In genomic region chr3:47379488-47379899, GRCh38 we compare ENCODE assay signal across 8 cellular contexts. TPM values are rescaled to one million over a fixed set of nuclear protein-coding genes. Genes with fewer than 3 reads are reported as not detected.
DNase-seq lines count a peak whose midpoint lies in the region; ATAC-seq, FAIRE-seq and TF ChIP-seq lines count a peak whose summit lies in the region.

No MANE protein-coding gene starts in this region.

- no peak overlapping the region for H2AFZ ChIP-seq in keratinocyte (ENCODE audit: control insufficient read depth, low read length)

- POLR2A ChIA-PET in GM10248 (lab: Yijun Ruan, JAX), result no interaction called here

- no peak for DNase-seq in activated CD4-positive, alpha-beta T cell treated with anti-CD3 and anti-CD28 coated beads, Interleukin-2, amount 10 ng/mL, durations not matched to agents 24 days and 14 days
- no peak for DNase-seq in activated CD4-positive, alpha-beta T cell treated with anti-CD3 and anti-CD28 coated beads for 48 hours
- DNase-seq in activated naive CD4-positive, alpha-beta T cell treated with anti-CD3 and anti-CD28 coated beads, Interleukin-2, amount 50 U/mL, for 72 hours (ENCODE audit: low spot score in 2 of 2), result no peak
- DNase-seq in keratinocyte (ENCODE audit: low read depth, low spot score), result no peak
- DNase-seq in GM10248 (ENCODE audit: extremely low spot score), result no peak
- DNase-seq in activated CD8-positive, alpha-beta memory T cell treated with anti-CD3 and anti-CD28 coated beads, Interleukin-2, amount 50 U/mL, for 4 hours, result no peak

- dilution Hi-C loops in keratinocyte (cut with MboI; ENCODE audit: extremely low pct_ligation_motif_present, low sequenced_read_pairs), result no loop called here

- H3K27ac ChIP-seq in keratinocyte (ENCODE audit: control insufficient read depth, insufficient read depth, low read length) (peak overlapping the region; percentile 99), stomach smooth muscle (ENCODE audit: low read length) (no peak overlapping the region)

- no peaks in the 10 kb centered on the region for H4K20me1 ChIP-seq in keratinocyte (ENCODE audit: control insufficient read depth, extremely low read depth, insufficient read depth, low read length)

- peak overlapping the region; percentile 100 for H3K27ac Mint-ChIP-seq in activated CD4-positive, alpha-beta T cell treated with anti-CD3 and anti-CD28 coated beads, Interleukin-2, amount 10 ng/mL, durations not matched to agents 24 days and 14 days
- peak overlapping the region; percentile 96 to 100 for H3K27ac Mint-ChIP-seq in activated naive CD4-positive, alpha-beta T cell treated with anti-CD3 and anti-CD28 coated beads, Interleukin-2, amount 50 U/mL, for 72 hours

- no peak for FAIRE-seq in keratinocyte (lab: Jason Lieb, UNC)

- H3K4me3 ChIP-seq in keratinocyte (ENCODE audit: control insufficient read depth in 2 of 3, extremely low read depth in 1 of 3, insufficient read depth in 2 of 3, low read depth in 1 of 3, low read length in 3 of 3), result peak overlapping the region; percentile 84 to 93 (median 90)
- H3K4me3 ChIP-seq in stomach smooth muscle (ENCODE audit: low read length in 2 of 2), result peak overlapping the region; percentile 76 to 95

- H3K9me3 ChIP-seq in keratinocyte (ENCODE audit: control insufficient read depth, low read depth, low read length), result no peaks in the 10 kb centered on the region
- H3K9me3 ChIP-seq in stomach smooth muscle (ENCODE audit: control insufficient read depth in 2 of 2, low read length in 2 of 2), result no peaks in the 10 kb centered on the region

- H3K27me3 Mint-ChIP-seq in activated CD4-positive, alpha-beta T cell treated with anti-CD3 and anti-CD28 coated beads, Interleukin-2, amount 10 ng/mL, durations not matched to agents 24 days and 14 days, result peaks cover 2% of the 10 kb centered on the region

- peaks cover 33% of the 10 kb centered on the region for H3K4me1 Mint-ChIP-seq in activated CD4-positive, alpha-beta T cell treated with anti-CD3 and anti-CD28 coated beads, Interleukin-2, amount 10 ng/mL, durations not matched to agents 24 days and 14 days

- no peaks in the 10 kb centered on the region for H3K9me3 Mint-ChIP-seq in activated CD4-positive, alpha-beta T cell treated with anti-CD3 and anti-CD28 coated beads, Interleukin-2, amount 10 ng/mL, durations not matched to agents 24 days and 14 days
- no peaks in the 10 kb centered on the region for H3K9me3 Mint-ChIP-seq in activated naive CD4-positive, alpha-beta T cell treated with anti-CD3 and anti-CD28 coated beads, Interleukin-2, amount 50 U/mL, for 72 hours

- peak overlapping the region; percentile 96 for H3K4me2 ChIP-seq in keratinocyte (ENCODE audit: control insufficient read depth, extremely low read depth, insufficient read depth, low read depth, low read length)

- H3K79me2 ChIP-seq in keratinocyte (ENCODE audit: control insufficient read depth, insufficient read depth, low read length), result peaks cover 40% of the 10 kb centered on the region

- H3K4me1 ChIP-seq in keratinocyte (ENCODE audit: control insufficient read depth, extremely low read depth, insufficient read depth, low read length) (peaks cover 16% of the 10 kb centered on the region), stomach smooth muscle (ENCODE audit: control insufficient read depth, insufficient read depth, low read length) (peaks cover 23% of the 10 kb centered on the region)

- no peak for ATAC-seq in activated naive CD4-positive, alpha-beta T cell treated with anti-CD3 and anti-CD28 coated beads, Interleukin-2, amount 50 U/mL, for 72 hours
- no peak for ATAC-seq in HG03135 (IDR thresholded peaks at IDR 0.05; ENCODE audit: unreplicated experiment)

- TF ChIP-seq CTCF in keratinocyte (optimal IDR thresholded peaks at IDR 0.05 in 1 of 3, IDR thresholded peaks at IDR 0.05 in 1 of 3, conservative IDR thresholded peaks at IDR 0.05 in 1 of 3; ENCODE audit: extremely low read depth in 1 of 3, insufficient read depth in 2 of 3, low read length in 3 of 3) (no peak), GM10248 (IDR thresholded peaks at IDR 0.05; ENCODE audit: control extremely low read depth, extremely low read depth, low read depth, missing control alignments) (no peak)

- H3K9me1 ChIP-seq in keratinocyte (ENCODE audit: control insufficient read depth, extremely low read depth, insufficient read depth, low read length), result no peaks in the 10 kb centered on the region

- H3K36me3 ChIP-seq in keratinocyte (ENCODE audit: control insufficient read depth in 2 of 2, extremely low read depth in 1 of 2, insufficient read depth in 2 of 2, low read length in 2 of 2), result peaks cover 0 to 7% of the 10 kb centered on the region in 2 experiments
- no peaks in the 10 kb centered on the region for H3K36me3 ChIP-seq in stomach smooth muscle (ENCODE audit: control insufficient read depth in 2 of 2, insufficient read depth in 2 of 2, low read length in 2 of 2)

- intact Hi-C loops in activated CD4-positive, alpha-beta T cell treated with anti-CD3 and anti-CD28 coated beads, Interleukin-2, amount 10 ng/mL, durations not matched to agents 24 days and 14 days (cut with micrococcal nuclease), result no loop called here

- no peaks in the 10 kb centered on the region for H3K27me3 ChIP-seq in keratinocyte (ENCODE audit: control insufficient read depth, extremely low read depth, insufficient read depth, low read length)
- no peaks in the 10 kb centered on the region for H3K27me3 ChIP-seq in stomach smooth muscle (ENCODE audit: control insufficient read depth in 1 of 2, insufficient read depth in 2 of 2, low read length in 2 of 2)

- H3K36me3 Mint-ChIP-seq in activated CD4-positive, alpha-beta T cell treated with anti-CD3 and anti-CD28 coated beads, Interleukin-2, amount 10 ng/mL, durations not matched to agents 24 days and 14 days (ENCODE audit: low read depth), result peaks cover 17% of the 10 kb centered on the region
- peaks cover 25 to 31% of the 10 kb centered on the region in 2 donors for H3K36me3 Mint-ChIP-seq in activated naive CD4-positive, alpha-beta T cell treated with anti-CD3 and anti-CD28 coated beads, Interleukin-2, amount 50 U/mL, for 72 hours

- H3K9ac ChIP-seq in keratinocyte (ENCODE audit: control insufficient read depth, extremely low read depth, insufficient read depth, low read length) (peak overlapping the region; percentile 99), stomach smooth muscle (ENCODE audit: low read length in 2 of 2) (peak overlapping the region; percentile 98 to 99)

- peak overlapping the region; percentile 95 for H3K4me3 Mint-ChIP-seq in activated CD4-positive, alpha-beta T cell treated with anti-CD3 and anti-CD28 coated beads, Interleukin-2, amount 10 ng/mL, durations not matched to agents 24 days and 14 days

- CTCF ChIA-PET in GM10248 (lab: Yijun Ruan, JAX), result interaction anchor here (1.9 to 2.6 kb wide), 2 partner anchors 8 to 10 kb away, joined by 7 to 11 read pairs; no protein-coding TSS in a partner anchor

RNA-seq across cellular contexts. Expression of gene PTPN23, which starts 1.3 kb away (rescaled TPM):
- 34.1 and 34.6 TPM in 2 replicates for total RNA-seq in activated CD4-positive, alpha-beta T cell treated with anti-CD3 and anti-CD28 coated beads, Interleukin-2, amount 10 ng/mL, durations not matched to agents 24 days and 14 days
- 10 to 100 TPM; 29.4 to 29.9 TPM for total RNA-seq in activated naive CD4-positive, alpha-beta T cell treated with anti-CD3 and anti-CD28 coated beads, Interleukin-2, amount 50 U/mL, for 72 hours
- 1.3 to 2.7 TPM (median 1.6 TPM) in 3 replicates for polyA plus RNA-seq in keratinocyte
- 17.5 TPM for polyA plus RNA-seq in keratinocyte (2011; ENCODE audit: low read depth)
- polyA plus RNA-seq in keratinocyte (2011; cell fraction: cytosol; rRNA removed), result 1.4 and 3.5 TPM in 2 replicates
- 13.9 and 20.3 TPM in 2 replicates for polyA plus RNA-seq in keratinocyte (2011; cell fraction: nucleus; rRNA removed)
- polyA plus RNA-seq in keratinocyte (2012; ENCODE audit: low replicate concordance), result 19.3 and 29.2 TPM in 2 replicates
- polyA minus RNA-seq in keratinocyte, result 10.0 to 45.4 TPM (median 11.1 TPM) in 3 replicates
- polyA minus RNA-seq in keratinocyte (2011; cell fraction: cytosol; rRNA and poly(A)+ RNA removed), result 15.9 TPM
- 26.5 and 32.1 TPM in 2 replicates for polyA minus RNA-seq in keratinocyte (2011; cell fraction: nucleus; rRNA and poly(A)+ RNA removed)
